13 cellular contexts compared by ENCODE assay signal in genomic region chr4:139913398-139913990, GRCh38.
DNase-seq lines count a peak whose midpoint lies in the region; ATAC-seq, FAIRE-seq and TF ChIP-seq lines count a peak whose summit lies in the region.
"Had no signal": no experiment of that assay in that cellular context is flagged by ENCODE, and none has a peak within 500 bp of the region (broad histone marks: within the 10 kb centered on the region; RNA-seq: fewer than 3 reads in every experiment).

No MANE protein-coding gene starts in this region.

- H3K27ac ChIP-seq in SJSA1: peak overlapping the region; percentile 48
- H3K27ac ChIP-seq in small intestine (ENCODE audit: low read depth in 1 of 2, low read length in 1 of 2): no peak overlapping the region
- H3K27ac ChIP-seq in kidney (ENCODE audit: low read depth in 2 of 2, low read length in 2 of 2): no peak overlapping the region
- H3K27ac ChIP-seq: cardiac muscle cell, foreskin keratinocyte had no signal

- no peaks in the 10 kb centered on the region for H3K36me3 ChIP-seq in SJSA1
- no peaks in the 10 kb centered on the region for H3K36me3 ChIP-seq in small intestine (ENCODE audit: control insufficient read depth in 2 of 2, insufficient read depth in 2 of 2, low read length in 2 of 2)
- no peaks in the 10 kb centered on the region for H3K36me3 ChIP-seq in kidney (ENCODE audit: control insufficient read depth in 1 of 2, insufficient read depth in 2 of 2, low read length in 2 of 2)
- H3K36me3 ChIP-seq: cardiac muscle cell had no signal

- TF ChIP-seq CTCF in fibroblast of pulmonary artery (IDR thresholded peaks at IDR 0.05; ENCODE audit: low read length, missing control alignments) (no peak), kidney (IDR thresholded peaks at IDR 0.05; ENCODE audit: borderline replicate concordance, extremely low read depth, insufficient read depth) (no peak)

- H3K4me3 ChIP-seq in SJSA1 (no peak overlapping the region), fibroblast of pulmonary artery (replicated peaks; ENCODE audit: low read depth, low read length) (peak overlapping the region; percentile 6), small intestine (ENCODE audit: low read depth in 1 of 2, low read length in 2 of 2) (no peak overlapping the region), kidney (ENCODE audit: low read length in 2 of 2) (no peak overlapping the region)
- H3K4me3 ChIP-seq: cardiac muscle cell, lung had no signal

- no peaks in the 10 kb centered on the region for H3K27me3 ChIP-seq in SJSA1 (replicated peaks)
- H3K27me3 ChIP-seq in small intestine (ENCODE audit: control insufficient read depth in 2 of 2, insufficient read depth in 2 of 2, low read length in 2 of 2): no peaks in the 10 kb centered on the region
- H3K27me3 ChIP-seq: cardiac muscle cell, foreskin keratinocyte had no signal

- H3K9ac ChIP-seq in kidney (ENCODE audit: low read length in 2 of 2): no peak overlapping the region

- H3K9me3 ChIP-seq in SJSA1 (replicated peaks) (peaks cover 13% of the 10 kb centered on the region), small intestine (ENCODE audit: control insufficient read depth, low read depth) (no peaks in the 10 kb centered on the region), kidney (ENCODE audit: control insufficient read depth in 1 of 2, low read length in 2 of 2) (no peaks in the 10 kb centered on the region)

- H3K4me1 ChIP-seq in SJSA1 (replicated peaks) (peaks cover 27% of the 10 kb centered on the region), small intestine (ENCODE audit: control insufficient read depth in 2 of 2, insufficient read depth in 1 of 2, low read depth in 1 of 2, low read length in 1 of 2) (peaks cover 3 to 7% of the 10 kb centered on the region in 2 donors), kidney (ENCODE audit: control insufficient read depth in 1 of 2, insufficient read depth in 1 of 2, low read depth in 1 of 2, low read length in 2 of 2) (peaks cover 2 to 17% of the 10 kb centered on the region in 2 donors)
- H3K4me1 ChIP-seq: foreskin keratinocyte had no signal

- FAIRE-seq in small intestine (lab: Jason Lieb, UNC): no peak
- FAIRE-seq in kidney (lab: Jason Lieb, UNC): no peak
- FAIRE-seq: A204.1, RCC 7860 had no signal

- no peak for ATAC-seq in GM19463 (IDR thresholded peaks at IDR 0.05; ENCODE audit: unreplicated experiment)
- ATAC-seq: foreskin keratinocyte had no signal

- DNase-seq in DMS79 treated with DMSO at 0.1 percent for 48 hours (lab: John Stamatoyannopoulos, UW): peak; percentile 53
- DNase-seq in DMS79 (lab: John Stamatoyannopoulos, UW): no peak
- no peak for DNase-seq in SJSA1 (ENCODE audit: low read depth in 1 of 2, low spot score in 2 of 2)
- DNase-seq in fibroblast of pulmonary artery (ENCODE audit: low read depth): peak; percentile 69
- DNase-seq in small intestine: peak; percentile 36
- DNase-seq in kidney: no peak
- no peak for DNase-seq in GM19240 (ENCODE audit: insufficient read length, low spot score)
- DNase-seq: foreskin keratinocyte had no signal

- 20 to 47% (median 37%) methylated on average over 8 of the region's 8 CpGs for WGBS in small intestine, 3 donors

- intact Hi-C loops in kidney (cut with DNase I): no loop called here

Comparison
In these comparisons a context has a peak if more than half of its experiments do, and no peak if none do; other contexts are left out.
1. DNase-seq: peak in DMS79 treated with DMSO at 0.1 percent for 48 hours (single experiment), fibroblast of pulmonary artery (single experiment) and small intestine (single experiment); none in DMS79 (single experiment), SJSA1 (0 of 2), kidney (single experiment) and GM19240 (single experiment).